9 cellular contexts compared by ENCODE assay signal in the genomic region with DNA sequence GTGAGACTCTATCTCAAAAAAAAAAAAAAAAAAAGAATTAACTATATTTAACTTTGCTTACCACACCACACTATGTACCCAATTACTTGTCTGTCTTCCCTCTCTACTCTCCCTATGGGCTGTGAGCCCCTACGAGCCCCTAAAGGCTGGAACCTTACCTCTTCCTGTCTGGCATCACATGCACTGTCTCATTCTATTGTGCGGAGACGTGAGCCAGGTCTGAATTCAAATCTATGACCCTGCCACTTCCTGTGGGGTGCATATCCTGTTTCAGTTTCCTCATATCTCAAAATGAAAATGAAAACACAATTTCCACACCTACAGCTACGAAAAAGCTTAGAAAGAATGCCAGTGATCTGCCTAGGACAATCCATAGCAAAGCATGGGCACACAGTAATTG. TPM values are rescaled to one million over a fixed set of nuclear protein-coding genes. Genes with fewer than 3 reads are reported as not detected.
DNase-seq lines count a peak whose midpoint lies in the region; ATAC-seq lines count a peak whose summit lies in the region.
"Had no signal": no experiment of that assay in that cellular context is flagged by ENCODE, and none has a peak within 500 bp of the region (broad histone marks: within the 10 kb centered on the region; RNA-seq: fewer than 3 reads in every experiment).

No MANE protein-coding gene starts in this region.

- 36 to 50% methylated on average over 4 of the region's 4 CpGs for WGBS in esophagus, 2 donors

- CTCF ChIA-PET in activated CD4-positive, alpha-beta T cell treated with anti-CD3 and anti-CD28 coated beads for 36 hours (lab: Charles Lee): interaction anchor here (1.1 kb wide), 1 partner anchor 33 kb away, joined by 3 read pairs; no protein-coding TSS in a partner anchor

- H3K27ac Mint-ChIP-seq in activated CD4-positive, alpha-beta T cell treated with anti-CD3 and anti-CD28 coated beads for 36 hours: peak overlapping the region; percentile 82

- no peaks in the 10 kb centered on the region for H3K27me3 Mint-ChIP-seq in activated CD4-positive, alpha-beta T cell treated with anti-CD3 and anti-CD28 coated beads for 36 hours

- no peaks in the 10 kb centered on the region for H3K9me3 Mint-ChIP-seq in activated CD4-positive, alpha-beta T cell treated with anti-CD3 and anti-CD28 coated beads for 36 hours (ENCODE audit: low read depth)

- ATAC-seq in GM19328 (IDR thresholded peaks at IDR 0.05; ENCODE audit: unreplicated experiment) (peak; percentile 61), HG03139 (IDR thresholded peaks at IDR 0.05; ENCODE audit: unreplicated experiment) (peak; percentile 77)
- peak; percentile 95 for ATAC-seq in activated CD4-positive, alpha-beta T cell treated with anti-CD3 and anti-CD28 coated beads for 36 hours
- ATAC-seq: Panc1 had no signal

- peak overlapping the region; percentile 6 to 56 for H3K27ac ChIP-seq in esophagus (ENCODE audit: low read depth in 2 of 2, low read length in 1 of 2)

- no peak overlapping the region for H3K4me3 ChIP-seq in esophagus (ENCODE audit: low read depth in 1 of 2, low read length in 2 of 2)

- peaks cover 2% of the 10 kb centered on the region for H3K36me3 Mint-ChIP-seq in activated CD4-positive, alpha-beta T cell treated with anti-CD3 and anti-CD28 coated beads for 36 hours (ENCODE audit: low read depth)

- POLR2A ChIA-PET in activated CD4-positive, alpha-beta T cell treated with anti-CD3 and anti-CD28 coated beads for 36 hours (lab: Charles Lee): interaction anchor here (0.7 kb wide), 1 partner anchor 13 kb away, joined by 3 read pairs; no protein-coding TSS in a partner anchor

- DNase-seq in activated CD4-positive, alpha-beta T cell treated with anti-CD3 and anti-CD28 coated beads for 36 hours: peak; percentile 67
- DNase-seq in stimulated activated CD8-positive, alpha-beta memory T cell treated with anti-CD3 and anti-CD28 coated beads, Interleukin-4, amount 100 ng/mL, for 48 hours: peak; percentile 42
- DNase-seq in COLO668 (lab: John Stamatoyannopoulos, UW; ENCODE audit: unreplicated experiment) (no peak), HK-2 (ENCODE audit: unreplicated experiment) (no peak), NCI-H2081 (lab: John Stamatoyannopoulos, UW) (no peak)

- intact Hi-C loops in activated CD4-positive, alpha-beta T cell treated with anti-CD3 and anti-CD28 coated beads for 36 hours (cut with DNase I, micrococcal nuclease): loop anchor here (1.0 to 2.0 kb wide), 3 partner anchors 17 to 34 kb away; no protein-coding TSS in a partner anchor

- H3K4me3 Mint-ChIP-seq in activated CD4-positive, alpha-beta T cell treated with anti-CD3 and anti-CD28 coated beads for 36 hours: peak overlapping the region; percentile 13

- H3K4me1 ChIP-seq in esophagus (ENCODE audit: control insufficient read depth in 2 of 2, insufficient read depth in 2 of 2, low read length in 1 of 2): no peaks in the 10 kb centered on the region

- no peaks in the 10 kb centered on the region for H3K9me3 ChIP-seq in esophagus (ENCODE audit: control insufficient read depth in 2 of 2, insufficient read depth in 1 of 2, low read depth in 1 of 2, low read length in 1 of 2)

- no peaks in the 10 kb centered on the region for H3K36me3 ChIP-seq in esophagus (ENCODE audit: control insufficient read depth in 2 of 2, insufficient read depth in 2 of 2, low read length in 1 of 2)

- H3K27me3 ChIP-seq in esophagus (ENCODE audit: control insufficient read depth in 1 of 2, insufficient read depth in 2 of 2, low read length in 2 of 2): no peaks in the 10 kb centered on the region

- peaks cover 33% of the 10 kb centered on the region for H3K4me1 Mint-ChIP-seq in activated CD4-positive, alpha-beta T cell treated with anti-CD3 and anti-CD28 coated beads for 36 hours

RNA-seq across cellular contexts. Expression of a gene that starts 42.9 kb away (rescaled TPM):
- total RNA-seq in activated CD4-positive, alpha-beta T cell treated with anti-CD3 and anti-CD28 coated beads for 36 hours: not detected
- 10 to 100 TPM in 1 of 2 donors, 1 to 10 TPM in 1; 2.6 to 14.5 TPM for polyA plus RNA-seq in esophagus

Comparison
In these comparisons a context has a peak if more than half of its experiments do, and no peak if none do; other contexts are left out.
1. DNase-seq: peak in activated CD4-positive, alpha-beta T cell treated with anti-CD3 and anti-CD28 coated beads for 36 hours (single experiment) and stimulated activated CD8-positive, alpha-beta memory T cell treated with anti-CD3 and anti-CD28 coated beads, Interleukin-4, amount 100 ng/mL, for 48 hours (single experiment); none in COLO668 (single experiment), HK-2 (single experiment) and NCI-H2081 (0 of 2).
2. Peak in every context shown above with its lines, with median percentiles within 50 percentile points of each other: ATAC-seq.